Comparison of ENCODE assay signal across 2 cellular contexts in genomic region chr6:147660334-147661311, GRCh38.
A peak's percentile ranks its signal among the peaks of the same experiment; 100 is the strongest.
TF ChIP-seq lines count a peak whose summit lies in the region.

No MANE protein-coding gene starts in this region.

TF ChIP-seq in HepG2, 621 proteins besides CTCF, POLR2A, EP300 and RAD21 (continued from another document and continues in another):
- no peak for TF ChIP-seq ATF4 (CRISPR knock-in tag; IDR thresholded peaks at IDR 0.05)
- no peak for TF ChIP-seq NRL (CRISPR knock-in tag; IDR thresholded peaks at IDR 0.05; ENCODE audit: borderline replicate concordance)
- TF ChIP-seq ZSCAN9 (CRISPR knock-in tag; IDR thresholded peaks at IDR 0.05; ENCODE audit: borderline replicate concordance): 0 out of 2 replicates have a peak, but pooled peaks have one; percentile 30
- 0 out of 2 replicates have a peak, but pooled peaks have one; percentile 17 for TF ChIP-seq DMAP1 (CRISPR knock-in tag; IDR thresholded peaks at IDR 0.05)
- TF ChIP-seq TOPORS (CRISPR knock-in tag; IDR thresholded peaks at IDR 0.05): no peak
- TF ChIP-seq ZNF652 (CRISPR knock-in tag; IDR thresholded peaks at IDR 0.05; ENCODE audit: borderline replicate concordance, low read depth): peak; percentile 49; the same call in 1 of the 2 replicates
- TF ChIP-seq ASH2L (IDR thresholded peaks at IDR 0.05; ENCODE audit: insufficient read length, low read depth, low read length): no peak
- no peak for TF ChIP-seq KMT2B (CRISPR knock-in tag; IDR thresholded peaks at IDR 0.05)
- no peak for TF ChIP-seq ZNF460 (CRISPR knock-in tag; IDR thresholded peaks at IDR 0.05; ENCODE audit: borderline replicate concordance)
- TF ChIP-seq ZNF747 (CRISPR knock-in tag; IDR thresholded peaks at IDR 0.05; ENCODE audit: borderline replicate concordance): no peak
- TF ChIP-seq ZNF33A (CRISPR knock-in tag; IDR thresholded peaks at IDR 0.05; ENCODE audit: borderline replicate concordance): no peak
- TF ChIP-seq BCL6 (CRISPR knock-in tag; IDR thresholded peaks at IDR 0.05): no peak
- TF ChIP-seq RERE (CRISPR knock-in tag; IDR thresholded peaks at IDR 0.05; ENCODE audit: low read depth): no peak
- no peak for TF ChIP-seq SKIL (CRISPR knock-in tag; IDR thresholded peaks at IDR 0.05; ENCODE audit: borderline replicate concordance)
- TF ChIP-seq RFXANK (CRISPR knock-in tag; IDR thresholded peaks at IDR 0.05): no peak
- no peak for TF ChIP-seq ZNF776 (CRISPR knock-in tag; IDR thresholded peaks at IDR 0.05)
- TF ChIP-seq ZNF530 (CRISPR knock-in tag; IDR thresholded peaks at IDR 0.05; ENCODE audit: low read depth): no peak
- no peak for TF ChIP-seq TP53 (CRISPR knock-in tag; conservative IDR thresholded peaks at IDR 0.05)
- no peak for TF ChIP-seq ATF1 (CRISPR knock-in tag; IDR thresholded peaks at IDR 0.05)
- no peak for TF ChIP-seq ZNF704 (CRISPR knock-in tag; IDR thresholded peaks at IDR 0.05; ENCODE audit: borderline replicate concordance)
- no peak for TF ChIP-seq ZNF891 (CRISPR knock-in tag; IDR thresholded peaks at IDR 0.05)
- no peak for TF ChIP-seq ZNF589 (CRISPR knock-in tag; conservative IDR thresholded peaks at IDR 0.05)
- TF ChIP-seq NFE2 (CRISPR knock-in tag; IDR thresholded peaks at IDR 0.05): no peak

TF ChIP-seq in K562, 482 proteins besides CTCF, POLR2A, EP300 and RAD21 (continued from another document):
- TF ChIP-seq ZNF274 (IDR thresholded peaks at IDR 0.05; ENCODE audit: borderline replicate concordance, low read depth, low read length) (no peak), CSDE1 (IDR thresholded peaks at IDR 0.05) (peak in 1 of 2 experiments; percentile 54; a peak in 1 of 4 replicates), ZNF24 (IDR thresholded peaks at IDR 0.05) (no peak), ZBTB1 (CRISPR knock-in tag; IDR thresholded peaks at IDR 0.05; ENCODE audit: borderline replicate concordance, low read depth) (no peak), LEF1 (IDR thresholded peaks at IDR 0.05) (0 out of 2 replicates have a peak, but pooled peaks have one; percentile 16), MCM7 (IDR thresholded peaks at IDR 0.05) (no peak), CREB1 (IDR thresholded peaks at IDR 0.05) (no peak), CREB1 (CRISPR knock-in tag; IDR thresholded peaks at IDR 0.05) (no peak), POLR2H (tag; IDR thresholded peaks at IDR 0.05; ENCODE audit: low read depth) (peak; percentile 91), HNRNPUL1 (IDR thresholded peaks at IDR 0.05; ENCODE audit: low read length) (no peak), ZNF184 (CRISPR knock-in tag; IDR thresholded peaks at IDR 0.05) (no peak)
TF ChIP-seq in K562: peak in this region for 91.
